Comparison of ENCODE assay signal across 1 cellular context in genomic region chr20:35947489-35947888, GRCh38.
TF ChIP-seq lines count a peak whose summit lies in the region.

No MANE protein-coding gene starts in this region.

TF ChIP-seq in HepG2, 621 proteins besides CTCF, POLR2A, EP300 and RAD21 (continued from another document):
- TF ChIP-seq ZNF687 (CRISPR knock-in tag; IDR thresholded peaks at IDR 0.05) (peak; percentile 29; the same call in 1 of the 2 replicates), HNF1B (CRISPR knock-in tag; IDR thresholded peaks at IDR 0.05) (0 out of 2 replicates have a peak, but pooled peaks have one; percentile 47), ZBTB33 (CRISPR knock-in tag; IDR thresholded peaks at IDR 0.05) (0 out of 2 replicates have a peak, but pooled peaks have one; percentile 50)
